ENCODE assay signal across 11 cellular contexts in genomic region chr14:68627050-68627867, GRCh38.
DNase-seq lines count a peak whose midpoint lies in the region; ATAC-seq, FAIRE-seq and TF ChIP-seq lines count a peak whose summit lies in the region.
"Had no signal": no experiment of that assay in that cellular context is flagged by ENCODE, and none has a peak within 500 bp of the region (broad histone marks: within the 10 kb centered on the region; RNA-seq: fewer than 3 reads in every experiment).

No MANE protein-coding gene starts in this region.

- no peak overlapping the region for H2BK15ac ChIP-seq in IMR-90 (ENCODE audit: low read depth, low read length)

- H3K9me1 ChIP-seq in IMR-90 (ENCODE audit: insufficient read depth, low read length): peaks cover 6% of the 10 kb centered on the region; the same call in 1 of the 2 replicates

- H3K36me3 ChIP-seq in IMR-90 (ENCODE audit: control insufficient read depth, insufficient read depth, low read length): no peaks in the 10 kb centered on the region
- no peaks in the 10 kb centered on the region for H3K36me3 ChIP-seq in GM12878 (ENCODE audit: control insufficient read depth in 2 of 2, insufficient read depth in 2 of 2, low read length in 1 of 2)
- no peaks in the 10 kb centered on the region for H3K36me3 ChIP-seq in sigmoid colon

- no peak overlapping the region for H3K27ac ChIP-seq in IMR-90 (ENCODE audit: insufficient read depth, low read length)
- no peak overlapping the region for H3K27ac ChIP-seq in GM12878 (ENCODE audit: control insufficient read depth, insufficient read depth)
- peak overlapping the region in 3 of 4 donors; percentile 44 to 72 (median 62) for H3K27ac ChIP-seq in sigmoid colon

- no peak overlapping the region for H2BK5ac ChIP-seq in IMR-90 (ENCODE audit: low read depth, low read length, poor library complexity, severe bottlenecking)

- H3K23ac ChIP-seq in IMR-90 (ENCODE audit: low read depth, low read length): no peak overlapping the region

- H4K91ac ChIP-seq in IMR-90 (ENCODE audit: insufficient read depth, low read depth, low read length): peak overlapping the region; percentile 3; the same call in 1 of the 2 replicates

- H2AK9ac ChIP-seq in IMR-90 (replicated peaks; ENCODE audit: low read depth, low read length, poor library complexity): no peak overlapping the region

- 43% methylated on average over 1 of the region's 6 CpGs; no CpG with 5 or more reads in 1 of the 2 experiments for WGBS in IMR-90 (ENCODE audit: extremely low coverage in 2 of 2, insufficient read length in 1 of 2), 2 experiments
- 62% methylated on average over 6 of the region's 6 CpGs for WGBS in GM12878 (ENCODE audit: insufficient coverage, insufficient replicate concordance, low lambda C conversion rate, missing lambda C conversion rate)
- 84% methylated on average over 6 of the region's 6 CpGs for WGBS in sigmoid colon, 2 donors

- H3K9ac ChIP-seq in IMR-90 (ENCODE audit: low read depth, low read length) (no peak overlapping the region), GM12878 (ENCODE audit: control insufficient read depth, insufficient read depth, low read length) (no peak overlapping the region)

- ATAC-seq in IMR-90 (ENCODE audit: low read depth) (no peak), GM12878 (peak; percentile 36), GM18502 (IDR thresholded peaks at IDR 0.05; ENCODE audit: poor library complexity, unreplicated experiment) (no peak), GM19397 (IDR thresholded peaks at IDR 0.05; ENCODE audit: unreplicated experiment) (no peak), HG02840 (IDR thresholded peaks at IDR 0.05; ENCODE audit: low FRiP score, unreplicated experiment) (no peak)

- H4K5ac ChIP-seq in IMR-90 (ENCODE audit: low read depth, low read length): no peak overlapping the region; the same call in 1 of the 2 replicates

- peak overlapping the region; percentile 71 for H2BK120ac ChIP-seq in IMR-90 (ENCODE audit: low read depth, low read length)

- no peak for DNase-seq in IMR-90
- no peak for DNase-seq in GM12878 (ENCODE audit: low read depth, low spot score)
- DNase-seq in kidney glomerular epithelial cell (lab: John Stamatoyannopoulos, UW): peak; percentile 93
- DNase-seq in sigmoid colon: no peak
- DNase-seq in AG20443 (ENCODE audit: low spot score): no peak
- DNase-seq: KBM-7 had no signal

- 0 out of 4 replicates have a peak overlapping the region, but pooled peaks of 1 of the 2 experiments have one; percentile 6 for H4K8ac ChIP-seq in IMR-90 (ENCODE audit: low read depth in 2 of 2, low read length in 2 of 2)

- SMC1A ChIA-PET in GM12878 (lab: Charles Lee; ENCODE audit: uncharacterized antibody, unreplicated experiment): interaction anchor here (0.8 to 2.4 kb wide), 6 partner anchors 11 to 161 kb away, joined by 3 to 9 read pairs (median 3); no protein-coding TSS in a partner anchor

- RAD21 ChIA-PET in GM12878 (lab: Charles Lee; ENCODE audit: unreplicated experiment): interaction anchor here (1.6 kb wide), 1 partner anchor 158 kb away, joined by 4 read pairs; no protein-coding TSS in a partner anchor

- POLR2A ChIA-PET in IMR-90 (lab: Charles Lee; ENCODE audit: unreplicated experiment): no interaction called here
- POLR2A ChIA-PET in GM12878 (lab: Charles Lee): no interaction called here

- intact Hi-C loops in IMR-90 (cut with micrococcal nuclease): no loop called here
- intact Hi-C loops in GM12878 (cut with micrococcal nuclease; ENCODE audit: unreplicated experiment): no loop called here
- intact Hi-C loops in sigmoid colon (cut with DNase I): no loop called here

- H2AFZ ChIP-seq in IMR-90 (replicated peaks; ENCODE audit: low read length, poor library complexity) (no peak overlapping the region), GM12878 (ENCODE audit: control insufficient read depth, low read depth, low read length) (no peak overlapping the region)

- H4K20me1 ChIP-seq in IMR-90 (ENCODE audit: insufficient read depth, low read length): no peaks in the 10 kb centered on the region
- H4K20me1 ChIP-seq in GM12878 (ENCODE audit: control insufficient read depth, insufficient read depth): no peaks in the 10 kb centered on the region

- no peaks in the 10 kb centered on the region for H3K79me1 ChIP-seq in IMR-90 (ENCODE audit: low read depth in 1 of 2, low read length in 2 of 2)

- H3K56ac ChIP-seq in IMR-90 (ENCODE audit: extremely low read depth, insufficient read depth, low read length): no peak overlapping the region

- H2BK20ac ChIP-seq in IMR-90 (ENCODE audit: low read depth, low read length): peak overlapping the region; percentile 5; the same call in 1 of the 2 replicates

- CTCF ChIA-PET in IMR-90 (lab: Yijun Ruan, JAX): no interaction called here
- CTCF ChIA-PET in GM12878 (lab: Yijun Ruan, JAX): no interaction called here

- no peak overlapping the region for H3K18ac ChIP-seq in IMR-90 (ENCODE audit: low read depth, low read length)

- in situ Hi-C loops in IMR-90 (cut with MboI; ENCODE audit: low sequenced_read_pairs) (no loop called here), GM12878 (cut with MboI) (no loop called here)

- FAIRE-seq in GM12878 (lab: Jason Lieb, UNC): no peak
- FAIRE-seq: G401.6 had no signal

- H3K4me1 ChIP-seq in IMR-90 (ENCODE audit: control insufficient read depth, insufficient read depth, low read length) (no peaks in the 10 kb centered on the region; the same call in 1 of the 2 replicates), GM12878 (ENCODE audit: control insufficient read depth, insufficient read depth, low read length) (peaks cover 10% of the 10 kb centered on the region), sigmoid colon (peaks cover 0 to 61% (median 44%) of the 10 kb centered on the region in 4 donors)

- TF ChIP-seq POLR2A in IMR-90 (IDR thresholded peaks at IDR 0.05; ENCODE audit: low read depth, low read length) (no peak), GM12878 (IDR thresholded peaks at IDR 0.05; ENCODE audit: low read depth, low read length) (no peak), sigmoid colon (IDR thresholded peaks at IDR 0.05) (no peak)

- TF ChIP-seq EP300 in GM12878 (IDR thresholded peaks at IDR 0.05; ENCODE audit: borderline replicate concordance in 1 of 2, control insufficient read depth in 1 of 2, low read depth in 2 of 2, low read length in 2 of 2): no peak
- no peak for TF ChIP-seq EP300 in sigmoid colon (IDR thresholded peaks at IDR 0.05)

- TF ChIP-seq CTCF in IMR-90 (conservative IDR thresholded peaks at IDR 0.05; ENCODE audit: low read depth, low read length): no peak
- TF ChIP-seq CTCF in GM12878 (IDR thresholded peaks at IDR 0.05 in 2 of 3, conservative IDR thresholded peaks at IDR 0.05 in 1 of 3; ENCODE audit: control insufficient read depth in 2 of 3, extremely low read depth in 1 of 3, insufficient read depth in 1 of 3, low read depth in 3 of 3, low read length in 3 of 3): no peak
- TF ChIP-seq CTCF in sigmoid colon (IDR thresholded peaks at IDR 0.05): no peak

- H3K4me2 ChIP-seq in IMR-90 (ENCODE audit: low read depth, low read length) (no peak overlapping the region), GM12878 (ENCODE audit: control insufficient read depth, insufficient read depth) (no peak overlapping the region)

- H3K79me2 ChIP-seq in GM12878 (ENCODE audit: control insufficient read depth, insufficient read depth, low read length): no peaks in the 10 kb centered on the region

- H3K9me3 ChIP-seq in IMR-90 (ENCODE audit: control insufficient read depth, insufficient read depth, low read length) (no peaks in the 10 kb centered on the region), GM12878 (replicated peaks; ENCODE audit: control insufficient read depth, insufficient read depth, low read length) (no peaks in the 10 kb centered on the region; the same call in 2 of the 3 replicates), sigmoid colon (no peaks in the 10 kb centered on the region)
- H3K9me3 ChIP-seq: mucosa of descending colon had no signal

- peak overlapping the region; percentile 59; the same call in 1 of the 2 replicates for H3K4ac ChIP-seq in IMR-90 (ENCODE audit: low read depth, low read length)

- H3K14ac ChIP-seq in IMR-90 (replicated peaks; ENCODE audit: low read depth, low read length): peak overlapping the region; percentile 67

- dilution Hi-C loops in IMR-90 (cut with HindIII; ENCODE audit: low sequenced_read_pairs, unreplicated experiment): no loop called here

- TF ChIP-seq RAD21 in IMR-90 (IDR thresholded peaks at IDR 0.05; ENCODE audit: low read length): no peak
- no peak for TF ChIP-seq RAD21 in GM12878 (IDR thresholded peaks at IDR 0.05; ENCODE audit: insufficient read depth, low read depth, low read length)

- peak overlapping the region; percentile 60; the same call in 1 of the 2 replicates for H2AK5ac ChIP-seq in IMR-90 (ENCODE audit: low read depth, low read length)

- H3K27me3 ChIP-seq in IMR-90 (ENCODE audit: control insufficient read depth, insufficient read depth, low read length) (no peaks in the 10 kb centered on the region), GM12878 (replicated peaks in 1 of 2; ENCODE audit: control insufficient read depth in 2 of 2, insufficient read depth in 2 of 2, low read length in 1 of 2) (no peaks in the 10 kb centered on the region; a peak in 1 of 4 replicates), sigmoid colon (no peaks in the 10 kb centered on the region)

- H3K4me3 ChIP-seq in IMR-90 (ENCODE audit: insufficient read depth, low read depth, low read length) (no peak overlapping the region), GM12878 (no peak overlapping the region), sigmoid colon (no peak overlapping the region)
- H3K4me3 ChIP-seq: mucosa of descending colon had no signal

- BruUV-seq in IMR-90 (replicated peaks; lab: Mats Ljungman, UMichigan) (no TSS peak), GM12878 (replicated peaks; lab: Mats Ljungman, UMichigan) (no TSS peak)

TF ChIP-seq in IMR-90, 13 proteins besides CTCF, POLR2A, EP300 and RAD21 (continues in another document):
- no peak for TF ChIP-seq RFX5 (IDR thresholded peaks at IDR 0.05; ENCODE audit: low read depth, low read length)
- no peak for TF ChIP-seq BHLHE40 (IDR thresholded peaks at IDR 0.05; ENCODE audit: low read depth, low read length)
- TF ChIP-seq SMC3 (IDR thresholded peaks at IDR 0.05; ENCODE audit: low read depth, low read length): no peak

TF ChIP-seq in GM12878, 131 proteins besides CTCF, POLR2A, EP300 and RAD21:
- no peak for TF ChIP-seq PAX8 (IDR thresholded peaks at IDR 0.05)
- no peak for TF ChIP-seq ATF3 (IDR thresholded peaks at IDR 0.05; ENCODE audit: borderline replicate concordance, extremely low read depth, low read depth, low read length)
- 0 out of 2 replicates have a peak, but pooled peaks have one; percentile 20 for TF ChIP-seq BMI1 (IDR thresholded peaks at IDR 0.05; ENCODE audit: borderline replicate concordance)

Comparison
In these comparisons a context has a peak if more than half of its experiments do, and no peak if none do; other contexts are left out.
1. H3K27ac ChIP-seq: peak in sigmoid colon (3 of 4); none in IMR-90 (single experiment) and GM12878 (single experiment).